Comparison of ENCODE assay signal across 10 cellular contexts in genomic region chr2:230797515-230798495, GRCh38.
DNase-seq lines count a peak whose midpoint lies in the region; ATAC-seq, FAIRE-seq and TF ChIP-seq lines count a peak whose summit lies in the region.
"Had no signal": no experiment of that assay in that cellular context is flagged by ENCODE, and none has a peak within 500 bp of the region (broad histone marks: within the 10 kb centered on the region; RNA-seq: fewer than 3 reads in every experiment).

No MANE protein-coding gene starts in this region.

- no peak for TF ChIP-seq CTCF in pancreas (IDR thresholded peaks at IDR 0.05)

- no peak for FAIRE-seq in pancreas (lab: Jason Lieb, UNC)

- no peak overlapping the region for H3K4me3 Mint-ChIP-seq in activated naive CD8-positive, alpha-beta T cell treated with anti-CD3 and anti-CD28 coated beads, Interleukin-2, amount 50 U/mL, for 24 hours
- H3K4me3 Mint-ChIP-seq: stimulated activated effector memory CD8-positive, alpha-beta T cell treated with anti-CD3 and anti-CD28 coated beads, Interleukin-12 subunit alpha, Interleukin-12 subunit beta, amount 100 ng/mL, for 72 hours had no signal

- no peaks in the 10 kb centered on the region for H3K27me3 ChIP-seq in pancreas

- no peak overlapping the region for H3K27ac Mint-ChIP-seq in activated naive CD8-positive, alpha-beta T cell treated with anti-CD3 and anti-CD28 coated beads, Interleukin-2, amount 50 U/mL, for 24 hours
- H3K27ac Mint-ChIP-seq: stimulated activated effector memory CD8-positive, alpha-beta T cell treated with anti-CD3 and anti-CD28 coated beads, Interleukin-12 subunit alpha, Interleukin-12 subunit beta, amount 100 ng/mL, for 72 hours had no signal

- intact Hi-C loops in pancreas (cut with DNase I), result loop anchor here in 1 of 3 donors (10.0 kb wide), 1 partner anchor 93 kb away; no protein-coding TSS in a partner anchor

- no peaks in the 10 kb centered on the region for H3K9me3 Mint-ChIP-seq in activated naive CD8-positive, alpha-beta T cell treated with anti-CD3 and anti-CD28 coated beads, Interleukin-2, amount 50 U/mL, for 24 hours
- H3K9me3 Mint-ChIP-seq: stimulated activated effector memory CD8-positive, alpha-beta T cell treated with anti-CD3 and anti-CD28 coated beads, Interleukin-12 subunit alpha, Interleukin-12 subunit beta, amount 100 ng/mL, for 72 hours had no signal

- peaks cover 57% of the 10 kb centered on the region for H3K36me3 Mint-ChIP-seq in activated naive CD8-positive, alpha-beta T cell treated with anti-CD3 and anti-CD28 coated beads, Interleukin-2, amount 50 U/mL, for 24 hours (ENCODE audit: low read depth)

- ATAC-seq in GM18498 (IDR thresholded peaks at IDR 0.05; ENCODE audit: unreplicated experiment) (peak; percentile 54), HG03432 (IDR thresholded peaks at IDR 0.05; ENCODE audit: unreplicated experiment) (peak; percentile 44), pancreas (peak in 3 of 4 donors; percentile 20 to 45 (median 36))
- ATAC-seq in activated naive CD8-positive, alpha-beta T cell treated with anti-CD3 and anti-CD28 coated beads, Interleukin-2, amount 50 U/mL, for 24 hours, result peak; percentile 31
- ATAC-seq: stimulated activated effector memory CD8-positive, alpha-beta T cell treated with anti-CD3 and anti-CD28 coated beads, Interleukin-12 subunit alpha, Interleukin-12 subunit beta, amount 100 ng/mL, for 72 hours had no signal

- whole genome bisulfite sequencing in pancreas, 2 donors, result 73 to 77% methylated on average over 8 of the region's 8 CpGs

- H3K9me3 ChIP-seq in pancreas, result no peaks in the 10 kb centered on the region

- H3K27me3 Mint-ChIP-seq in activated naive CD8-positive, alpha-beta T cell treated with anti-CD3 and anti-CD28 coated beads, Interleukin-2, amount 50 U/mL, for 24 hours, result no peaks in the 10 kb centered on the region

- H3K4me1 Mint-ChIP-seq in activated naive CD8-positive, alpha-beta T cell treated with anti-CD3 and anti-CD28 coated beads, Interleukin-2, amount 50 U/mL, for 24 hours, result peaks cover 21% of the 10 kb centered on the region

- H3K4me3 ChIP-seq in pancreas, result no peak overlapping the region

- H3K36me3 ChIP-seq in pancreas, result no peaks in the 10 kb centered on the region

- H3K4me1 ChIP-seq in pancreas, result peaks cover 0 to 18% (median 0%) of the 10 kb centered on the region in 3 donors

- H3K27ac ChIP-seq in pancreas, result no peak overlapping the region

- DNase-seq in activated naive CD8-positive, alpha-beta T cell treated with anti-CD3 and anti-CD28 coated beads, Interleukin-2, amount 50 U/mL, for 24 hours, result peak; percentile 32
- DNase-seq in pancreas (peak in 1 of 6 donors; percentile 25), NCI-H1092 (lab: John Stamatoyannopoulos, UW) (no peak), NCI-H524 (lab: John Stamatoyannopoulos, UW) (no peak), RPMI8226 (no peak), NCI-H1417 (lab: John Stamatoyannopoulos, UW) (no peak)
- DNase-seq: effector CD8-positive, alpha-beta T cell had no signal
